In genomic region chr18:77679869-77680268, GRCh38 we compare ENCODE assay signal across 22 cellular contexts.
"Had no signal": no experiment of that assay in that cellular context is flagged by ENCODE, and none has a peak within 500 bp of the region (broad histone marks: within the 10 kb centered on the region; RNA-seq: fewer than 3 reads in every experiment).

No MANE protein-coding gene starts in this region.

- H3K36me3 ChIP-seq: MG63 had no signal

- H3K27ac ChIP-seq: RWPE1 had no signal

- DNase-seq: IMR-90, Karpas-422, KG1, MG63, NCI-H1092, NCI-H1105 treated with DMSO at 0.1 percent for 48 hours, NCI-H1417 treated with DMSO at 0.1 percent for 48 hours, NCI-H1694, NCI-H187 treated with DMSO at 0.1 percent for 48 hours, NCI-H2029 treated with DMSO at 0.1 percent for 48 hours, NCI-H2107, NCI-H2171 treated with DMSO at 0.1 percent for 48 hours, NCI-H345, NCI-H446 treated with DMSO at 0.1 percent for 48 hours, NCI-H510A treated with DMSO at 0.1 percent for 48 hours, NCI-H526, NCI-H774, PC-3, SHP77, SK-N-SH, T-helper 1 cell had no signal

- H3K4me3 ChIP-seq: MG63 had no signal

- H3K9me3 ChIP-seq: MG63, SK-N-SH had no signal
